ENCODE assay signal across 1 cellular context in genomic region chr3:69684309-69684981, GRCh38.
TF ChIP-seq lines count a peak whose summit lies in the region.

No MANE protein-coding gene starts in this region.

TF ChIP-seq in HEK293, 187 proteins besides CTCF, POLR2A, EP300 and RAD21 (continued from another document):
- no peak for TF ChIP-seq ZNF544 (tag by site-specific recombination; IDR thresholded peaks at IDR 0.05)
- TF ChIP-seq ZBTB11 (tag by site-specific recombination; conservative IDR thresholded peaks at IDR 0.05; ENCODE audit: low read depth): peak; percentile 61
- 0 out of 2 replicates have a peak, but pooled peaks have one; percentile 15 for TF ChIP-seq ZNF629 (tag by site-specific recombination; IDR thresholded peaks at IDR 0.05)
